In the genomic region with DNA sequence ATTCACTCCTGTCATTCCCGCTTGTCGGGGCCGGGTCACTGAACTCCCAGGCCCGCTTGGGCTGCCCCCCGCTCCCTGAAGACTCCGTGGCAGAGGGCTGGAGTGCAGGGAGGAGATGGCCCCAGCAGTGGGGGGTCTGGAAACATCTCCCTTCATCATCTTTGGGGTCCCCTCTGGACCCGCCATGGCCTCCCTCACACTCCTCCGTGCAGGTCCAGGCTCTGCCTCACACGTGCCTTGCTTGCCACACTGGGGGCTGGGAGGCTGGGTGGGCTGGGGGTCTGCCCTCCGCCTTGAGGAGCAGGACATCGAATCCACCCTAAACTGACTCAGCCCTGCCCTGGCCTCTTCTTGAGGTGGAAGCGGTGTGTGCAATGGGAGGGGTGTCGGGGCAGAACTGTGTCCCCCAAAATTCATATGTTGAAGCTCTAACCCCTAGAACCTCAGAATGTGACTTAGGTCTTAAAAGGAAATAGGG, we compare ENCODE assay signal across 15 cellular contexts.
"Had no signal": no experiment of that assay in that cellular context is flagged by ENCODE, and none has a peak within 500 bp of the region (broad histone marks: within the 10 kb centered on the region; RNA-seq: fewer than 3 reads in every experiment).

No MANE protein-coding gene starts in this region.

- H3K4me3 ChIP-seq: MG63, SJCRH30 had no signal

- DNase-seq: KBM-7, NCI-H1092 treated with DMSO at 0.1 percent for 48 hours, NCI-H1436, NCI-H187, NCI-H2029, NCI-H2081 treated with DMSO at 0.1 percent for 48 hours, NCI-H2171, NCI-H510A, NCI-H524 treated with DMSO at 0.1 percent for 48 hours, NCI-H69, NCI-H774, RPMI8226, SHP77 treated with DMSO at 0.1 percent for 48 hours had no signal

- H3K36me3 ChIP-seq: MG63, SJCRH30 had no signal
